ENCODE assay signal across 8 cellular contexts in genomic region chr1:201719812-201720521, GRCh38.
A peak's percentile ranks its signal among the peaks of the same experiment; 100 is the strongest.
DNase-seq lines count a peak whose midpoint lies in the region; ATAC-seq, FAIRE-seq and TF ChIP-seq lines count a peak whose summit lies in the region.
"Had no signal": no experiment of that assay in that cellular context is flagged by ENCODE, and none has a peak within 500 bp of the region (broad histone marks: within the 10 kb centered on the region; RNA-seq: fewer than 3 reads in every experiment).

No MANE protein-coding gene starts in this region.

- no peak overlapping the region for H4K5ac ChIP-seq in H1 (ENCODE audit: insufficient read length, low read depth, low read length)

- TF ChIP-seq RAD21 in H1 (IDR thresholded peaks at IDR 0.05 in 1 of 2, conservative IDR thresholded peaks at IDR 0.05 in 1 of 2; ENCODE audit: low read depth in 2 of 2, low read length in 2 of 2): no peak

- H2BK12ac ChIP-seq in H1 (ENCODE audit: low read depth, low read length): no peak overlapping the region

- no peaks in the 10 kb centered on the region for H3K9me3 Mint-ChIP-seq in mesothelial cell of epicardium
- no peaks in the 10 kb centered on the region for H3K9me3 Mint-ChIP-seq in Caco-2 (ENCODE audit: unreplicated experiment)
- H3K9me3 Mint-ChIP-seq: activated B cell treated with CpG ODN at 0.5 μM for 24 hours had no signal

- POLR2A ChIA-PET in H1 (lab: Charles Lee; ENCODE audit: partially characterized antibody): interaction anchor here (0.6 to 1.1 kb wide), 4 partner anchors 18 to 442 kb away, joined by 3 read pairs; no protein-coding TSS in a partner anchor
- POLR2A ChIA-PET in Caco-2 (lab: Charles Lee): no interaction called here

- H3K36me3 Mint-ChIP-seq in mesothelial cell of epicardium (peaks cover 13% of the 10 kb centered on the region), Caco-2 (ENCODE audit: insufficient read depth, unreplicated experiment) (no peaks in the 10 kb centered on the region)

- no peak overlapping the region for H2AK5ac ChIP-seq in H1 (ENCODE audit: low read depth, low read length)

- TF ChIP-seq EP300 in H1 (IDR thresholded peaks at IDR 0.05; ENCODE audit: borderline replicate concordance in 1 of 2, low read depth in 2 of 2, low read length in 2 of 2) (no peak), upper lobe of left lung (IDR thresholded peaks at IDR 0.05) (no peak)

- H4K91ac ChIP-seq in H1 (replicated peaks; ENCODE audit: insufficient read length, low read length): no peak overlapping the region

- DNase-seq in NCI-H2171 treated with DMSO at 0.1 percent for 48 hours (lab: John Stamatoyannopoulos, UW) (peak; percentile 73), H1 (ENCODE audit: low read depth in 1 of 2, low spot score in 2 of 2) (no peak), mesothelial cell of epicardium (ENCODE audit: low spot score in 2 of 2, unreplicated experiment in 2 of 2) (no peak), upper lobe of left lung (no peak), Caco-2 (no peak)
- no peak for DNase-seq in stimulated activated CD8-positive, alpha-beta memory T cell treated with anti-CD3 and anti-CD28 coated beads, Interleukin-4, amount 100 ng/mL, for 48 hours
- no peak for DNase-seq in activated CD8-positive, alpha-beta memory T cell treated with anti-CD3 and anti-CD28 coated beads, Interleukin-2, amount 50 U/mL, for 48 hours
- DNase-seq: activated B cell treated with CpG ODN at 0.5 μM for 24 hours had no signal

- H3K18ac ChIP-seq in H1 (ENCODE audit: extremely low read depth, low read length): no peak overlapping the region

- H3K4me1 Mint-ChIP-seq in mesothelial cell of epicardium: peaks cover 42% of the 10 kb centered on the region
- no peaks in the 10 kb centered on the region for H3K4me1 Mint-ChIP-seq in Caco-2 (ENCODE audit: low read depth, unreplicated experiment)

- H4K8ac ChIP-seq in H1 (ENCODE audit: extremely low read depth, insufficient read depth, low read length): no peak overlapping the region

- H3K56ac ChIP-seq in H1 (replicated peaks; ENCODE audit: insufficient read length, low read depth, low read length): no peak overlapping the region

- no peak overlapping the region for H2BK20ac ChIP-seq in H1 (ENCODE audit: low read length)

- H3K4me1 ChIP-seq in H1 (replicated peaks in 1 of 4; ENCODE audit: control insufficient read depth in 3 of 4, insufficient read depth in 4 of 4, low read length in 3 of 4) (peaks cover 0 to 12% (median 6%) of the 10 kb centered on the region in 4 experiments; a peak in 6 of 7 replicates), upper lobe of left lung (peaks cover 21 to 46% (median 40%) of the 10 kb centered on the region in 4 donors), Caco-2 (no peaks in the 10 kb centered on the region)

- H3K4me2 ChIP-seq in H1 (ENCODE audit: insufficient read depth in 1 of 2, low read depth in 2 of 2, low read length in 2 of 2): no peak overlapping the region

- TF ChIP-seq CTCF in H1 (IDR thresholded peaks at IDR 0.05; ENCODE audit: control extremely low read depth in 1 of 3, insufficient read depth in 1 of 3, low read depth in 1 of 3, low read length in 3 of 3) (no peak), mesothelial cell of epicardium (IDR thresholded peaks at IDR 0.05; ENCODE audit: unreplicated experiment) (no peak), upper lobe of left lung (IDR thresholded peaks at IDR 0.05) (no peak), Caco-2 (IDR thresholded peaks at IDR 0.05; ENCODE audit: insufficient read depth in 1 of 2, low read depth in 1 of 2, low read length in 1 of 2, severe bottlenecking in 1 of 2, unreplicated experiment in 1 of 2) (no peak)

- no peak overlapping the region for H2AFZ ChIP-seq in H1 (ENCODE audit: low read length)

- H3K9ac ChIP-seq in H1 (replicated peaks in 1 of 4; ENCODE audit: extremely low read depth in 1 of 4, low read depth in 3 of 4, low read length in 3 of 4): no peak overlapping the region

- FAIRE-seq in H1 (lab: Jason Lieb, UNC): no peak

- BruUV-seq in Caco-2 (replicated peaks; lab: Mats Ljungman, UMichigan): no TSS peak

- WGBS in H1 (ENCODE audit: extremely low coverage in 1 of 2, insufficient coverage in 1 of 2, insufficient read length in 1 of 2, insufficient replicate concordance in 2 of 2, low coverage in 1 of 2, low lambda C conversion rate in 2 of 2, missing lambda C conversion rate in 1 of 2), 2 experiments: 88% methylated on average over 9 of the region's 9 CpGs; no CpG with 5 or more reads in 1 of the 2 experiments
- 64 to 92% methylated on average over 6 to 9 of the region's 9 CpGs for WGBS in upper lobe of left lung, 2 donors

- no peak overlapping the region for H2BK120ac ChIP-seq in H1 (replicated peaks; ENCODE audit: low read depth, low read length)

- H3K9me3 ChIP-seq in H1 (ENCODE audit: insufficient read depth in 2 of 2, low read depth in 1 of 2, low read length in 1 of 2) (no peaks in the 10 kb centered on the region), upper lobe of left lung (no peaks in the 10 kb centered on the region), Caco-2 (no peaks in the 10 kb centered on the region)

- H3K27ac Mint-ChIP-seq in mesothelial cell of epicardium (peak overlapping the region; percentile 89), Caco-2 (ENCODE audit: unreplicated experiment) (no peak overlapping the region)
- H3K27ac Mint-ChIP-seq: activated B cell treated with CpG ODN at 0.5 μM for 24 hours had no signal

- H3K27me3 Mint-ChIP-seq in mesothelial cell of epicardium (ENCODE audit: low read depth) (no peaks in the 10 kb centered on the region), Caco-2 (ENCODE audit: insufficient read depth, unreplicated experiment) (peaks cover 26% of the 10 kb centered on the region)

- H3K36me3 ChIP-seq in H1 (ENCODE audit: control insufficient read depth in 2 of 4, insufficient read depth in 4 of 4, low read length in 3 of 4): no peaks in the 10 kb centered on the region
- peaks cover 0 to 8% (median 3%) of the 10 kb centered on the region in 4 donors for H3K36me3 ChIP-seq in upper lobe of left lung
- no peaks in the 10 kb centered on the region for H3K36me3 ChIP-seq in Caco-2 (ENCODE audit: control insufficient read depth, insufficient read depth, low read length)

- H3K23ac ChIP-seq in H1 (ENCODE audit: insufficient read length): no peak overlapping the region

- H3K79me2 ChIP-seq in H1 (ENCODE audit: control insufficient read depth in 1 of 2, insufficient read depth in 2 of 2, low read length in 2 of 2): no peaks in the 10 kb centered on the region

- H3K79me1 ChIP-seq in H1 (ENCODE audit: low read depth, low read length): no peaks in the 10 kb centered on the region

- H3K27me3 ChIP-seq in H1 (replicated peaks in 1 of 4; ENCODE audit: control insufficient read depth in 3 of 4, extremely low read depth in 1 of 4, insufficient read depth in 3 of 4, low read length in 3 of 4) (no peaks in the 10 kb centered on the region), upper lobe of left lung (no peaks in the 10 kb centered on the region), Caco-2 (replicated peaks; ENCODE audit: control insufficient read depth, insufficient read depth, low read length) (no peaks in the 10 kb centered on the region)

- H3K4me3 Mint-ChIP-seq in mesothelial cell of epicardium (no peak overlapping the region), Caco-2 (ENCODE audit: unreplicated experiment) (no peak overlapping the region)
- H3K4me3 Mint-ChIP-seq: activated B cell treated with CpG ODN at 0.5 μM for 24 hours had no signal

- no peak overlapping the region for H3K4ac ChIP-seq in H1 (replicated peaks; ENCODE audit: insufficient read length, low read depth, low read length)

- TF ChIP-seq POLR2A in H1 (IDR thresholded peaks at IDR 0.05; ENCODE audit: control extremely low read depth in 1 of 2, low read depth in 2 of 2, low read length in 2 of 2) (no peak), upper lobe of left lung (IDR thresholded peaks at IDR 0.05) (no peak)

- no peak overlapping the region for H2BK15ac ChIP-seq in H1 (ENCODE audit: low read length)

- intact Hi-C loops in Caco-2 (cut with micrococcal nuclease; ENCODE audit: unreplicated experiment): no loop called here

- H3K4me3 ChIP-seq in H1 (ENCODE audit: extremely low read depth in 1 of 4, insufficient read depth in 2 of 4, low read depth in 3 of 4, low read length in 4 of 4) (no peak overlapping the region), upper lobe of left lung (no peak overlapping the region), Caco-2 (ENCODE audit: low read depth, low read length) (no peak overlapping the region)

- H3K23me2 ChIP-seq in H1 (ENCODE audit: low read depth, low read length): no peaks in the 10 kb centered on the region

- no peak overlapping the region for H2BK5ac ChIP-seq in H1 (ENCODE audit: low read depth, low read length)

- H3K14ac ChIP-seq in H1 (ENCODE audit: insufficient read length): no peak overlapping the region

- peak; percentile 16 to 69 for ATAC-seq in upper lobe of left lung (ENCODE audit: low FRiP score in 2 of 2)

- CTCF ChIA-PET in H1 (lab: Charles Lee; ENCODE audit: partially characterized antibody): interaction anchor here (0.7 to 28.1 kb wide), 10 partner anchors 9 to 886 kb away, joined by 3 to 823 read pairs (median 4); no protein-coding TSS in a partner anchor
- CTCF ChIA-PET in Caco-2 (lab: Charles Lee): interaction anchor here (1.1 to 1.6 kb wide), 2 partner anchors 10 to 73 kb away, joined by 4 read pairs; no protein-coding TSS in a partner anchor

- no peaks in the 10 kb centered on the region for H4K20me1 ChIP-seq in H1 (replicated peaks in 1 of 2; ENCODE audit: control insufficient read depth in 1 of 2, insufficient read depth in 2 of 2, low read length in 2 of 2)

- H3K27ac ChIP-seq in H1 (ENCODE audit: low read depth, low read length) (0 out of 2 replicates have a peak overlapping the region, but pooled peaks have one; percentile 1), upper lobe of left lung (peak overlapping the region in 3 of 4 donors; percentile 61 to 79 (median 70))

TF ChIP-seq in H1, 55 proteins besides CTCF, POLR2A, EP300 and RAD21:
- TF ChIP-seq SRF (IDR thresholded peaks at IDR 0.05; ENCODE audit: low read depth, low read length): no peak
- no peak for TF ChIP-seq FOSL1 (IDR thresholded peaks at IDR 0.05; ENCODE audit: insufficient read depth, low read depth, low read length)
- TF ChIP-seq, protein P1, sequence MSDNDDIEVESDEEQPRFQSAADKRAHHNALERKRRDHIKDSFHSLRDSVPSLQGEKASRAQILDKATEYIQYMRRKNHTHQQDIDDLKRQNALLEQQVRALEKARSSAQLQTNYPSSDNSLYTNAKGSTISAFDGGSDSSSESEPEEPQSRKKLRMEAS (IDR thresholded peaks at IDR 0.05): no peak
